Comparison of ENCODE assay signal across 8 cellular contexts in genomic region chr1:145997156-145998023, GRCh38. TPM values are rescaled to one million over a fixed set of nuclear protein-coding genes. Genes with fewer than 3 reads are reported as not detected.
DNase-seq lines count a peak whose midpoint lies in the region; ATAC-seq, FAIRE-seq and TF ChIP-seq lines count a peak whose summit lies in the region.

No MANE protein-coding gene starts in this region.

- H3K4me1 ChIP-seq in pancreas: peaks cover 16 to 38% (median 19%) of the 10 kb centered on the region in 3 donors

- peak overlapping the region; percentile 57 to 96 (median 89) for H3K27ac ChIP-seq in pancreas

- H3K4me3 ChIP-seq in fibroblast of the aortic adventitia (ENCODE audit: low read depth, low read length) (peak overlapping the region; percentile 73), pancreas (peak overlapping the region in 3 of 4 donors; percentile 57 to 93 (median 69))

- intact Hi-C loops in pancreas (cut with DNase I): no loop called here

- TF ChIP-seq CTCF in fibroblast of the aortic adventitia (IDR thresholded peaks at IDR 0.05; ENCODE audit: insufficient read depth, low read length): peak; percentile 19
- TF ChIP-seq CTCF in pancreas (IDR thresholded peaks at IDR 0.05): no peak

- peaks cover 31% of the 10 kb centered on the region for H3K36me3 Mint-ChIP-seq in activated T-cell treated with anti-CD3 and anti-CD28 coated beads, Interleukin-2, amount 50 U/mL, for 4 hours (ENCODE audit: insufficient read depth)

- H3K27me3 ChIP-seq in pancreas: no peaks in the 10 kb centered on the region

- 22 to 24% methylated on average over 13 of the region's 13 CpGs for WGBS in pancreas, 2 donors

- H3K4me1 Mint-ChIP-seq in activated T-cell treated with anti-CD3 and anti-CD28 coated beads, Interleukin-2, amount 50 U/mL, for 4 hours (ENCODE audit: low read depth): peaks cover 72% of the 10 kb centered on the region

- DNase-seq in Daoy (ENCODE audit: low read depth) (peak; percentile 19), NCI-H748 (lab: John Stamatoyannopoulos, UW; ENCODE audit: unreplicated experiment) (peak; percentile 52), fibroblast of the aortic adventitia (ENCODE audit: low read depth) (no peak), pancreas (peak in 3 of 6 donors; percentile 35 to 37 (median 35)), KG1 (lab: John Stamatoyannopoulos, UW) (no peak)
- peak; percentile 44 for DNase-seq in activated T-cell treated with anti-CD3 and anti-CD28 coated beads, Interleukin-2, amount 50 U/mL, for 4 hours

- H3K36me3 ChIP-seq in pancreas: peaks cover 0 to 39% (median 20%) of the 10 kb centered on the region in 3 donors

- H3K27me3 Mint-ChIP-seq in activated T-cell treated with anti-CD3 and anti-CD28 coated beads, Interleukin-2, amount 50 U/mL, for 4 hours (ENCODE audit: low read depth): no peaks in the 10 kb centered on the region

- FAIRE-seq in pancreas (lab: Jason Lieb, UNC): no peak

- ATAC-seq in GM21737 (IDR thresholded peaks at IDR 0.05; ENCODE audit: unreplicated experiment) (peak; percentile 33), pancreas (peak in 3 of 4 donors; percentile 0 to 10 (median 7)), HG02884 (IDR thresholded peaks at IDR 0.05; ENCODE audit: unreplicated experiment) (no peak)
- peak; percentile 62 to 65 for ATAC-seq in activated T-cell treated with anti-CD3 and anti-CD28 coated beads, Interleukin-2, amount 50 U/mL, for 4 hours

- H3K4me3 Mint-ChIP-seq in activated T-cell treated with anti-CD3 and anti-CD28 coated beads, Interleukin-2, amount 50 U/mL, for 4 hours: peak overlapping the region; percentile 85

- no peaks in the 10 kb centered on the region for H3K9me3 ChIP-seq in pancreas

- no peaks in the 10 kb centered on the region for H3K9me3 Mint-ChIP-seq in activated T-cell treated with anti-CD3 and anti-CD28 coated beads, Interleukin-2, amount 50 U/mL, for 4 hours

RNA-seq across cellular contexts. Expression of gene TXNIP, which starts 1.0 kb away (rescaled TPM):
- total RNA-seq in Daoy (2014; rRNA removed; shearing (Covaris generic)): 2.6 and 2.8 TPM in 2 replicates
- 10 to 100 TPM; 68.9 to 91.0 (median 83.7) TPM for total RNA-seq in activated T-cell treated with anti-CD3 and anti-CD28 coated beads, Interleukin-2, amount 50 U/mL, for 4 hours
- 73.0 and 257 TPM in 2 replicates for total RNA-seq in fibroblast of the aortic adventitia (ENCODE audit: low replicate concordance)
- total RNA-seq in pancreas: 100 to 1,000 TPM; 167 to 491 (median 295) TPM
- 100 to 1,000 TPM; 105 to 224 TPM for polyA plus RNA-seq in pancreas

RNA-seq across cellular contexts. Expression of gene HJV, which starts 24.1 kb away (rescaled TPM):
- not detected in 2 replicates for total RNA-seq in Daoy (2014; rRNA removed; shearing (Covaris generic))
- not detected for total RNA-seq in activated T-cell treated with anti-CD3 and anti-CD28 coated beads, Interleukin-2, amount 50 U/mL, for 4 hours
- total RNA-seq in fibroblast of the aortic adventitia (ENCODE audit: low replicate concordance) (not detected in 2 replicates), pancreas (not detected)
- under 1 TPM in 1 of 2 donors, not detected in 1; 0.07 TPM for polyA plus RNA-seq in pancreas

RNA-seq across cellular contexts. Expression of gene POLR3GL, which starts 32.9 kb away (rescaled TPM):
- total RNA-seq in Daoy (2014; rRNA removed; shearing (Covaris generic)): 9.0 and 12.6 TPM in 2 replicates
- 10 to 100 TPM; 11.7 to 14.5 (median 13.9) TPM for total RNA-seq in activated T-cell treated with anti-CD3 and anti-CD28 coated beads, Interleukin-2, amount 50 U/mL, for 4 hours
- total RNA-seq in fibroblast of the aortic adventitia (ENCODE audit: low replicate concordance) (15.7 and 28.4 TPM in 2 replicates), pancreas (10 to 100 TPM in 1 of 6 donors, 1 to 10 TPM in 5; 3.9 to 10.8 (median 5.7) TPM)
- polyA plus RNA-seq in pancreas: 10 to 100 TPM; 14.6 to 27.6 TPM

RNA-seq across cellular contexts. Expression of gene ANKRD34A, which starts 33.0 kb away (rescaled TPM):
- total RNA-seq in Daoy (2014; rRNA removed; shearing (Covaris generic)): 0.63 TPM in 1 of 2 replicates, not detected in the other
- 1 to 10 TPM; 6.2 to 8.7 (median 7.6) TPM for total RNA-seq in activated T-cell treated with anti-CD3 and anti-CD28 coated beads, Interleukin-2, amount 50 U/mL, for 4 hours
- 0.65 and 0.99 TPM in 2 replicates for total RNA-seq in fibroblast of the aortic adventitia (ENCODE audit: low replicate concordance)
- under 1 TPM; 0.04 to 0.28 (median 0.18) TPM for total RNA-seq in pancreas
- under 1 TPM; 0.34 to 0.38 TPM for polyA plus RNA-seq in pancreas

RNA-seq across cellular contexts. Expression of gene LIX1L, which starts 39.6 kb away (rescaled TPM):
- 16.0 and 21.0 TPM in 2 replicates for total RNA-seq in Daoy (2014; rRNA removed; shearing (Covaris generic))
- 10 to 100 TPM; 40.7 to 43.3 (median 41.9) TPM for total RNA-seq in activated T-cell treated with anti-CD3 and anti-CD28 coated beads, Interleukin-2, amount 50 U/mL, for 4 hours
- total RNA-seq in fibroblast of the aortic adventitia (ENCODE audit: low replicate concordance): 50.8 and 73.3 TPM in 2 replicates
- total RNA-seq in pancreas: 10 to 100 TPM in 1 of 6 donors, 1 to 10 TPM in 5; 3.3 to 10.3 (median 5.8) TPM
- 1 to 10 TPM; 2.9 to 6.8 TPM for polyA plus RNA-seq in pancreas

Comparison
In these comparisons a context has a peak if more than half of its experiments do, and no peak if none do; other contexts are left out.
1. DNase-seq: peak in Daoy (single experiment), NCI-H748 (single experiment) and activated T-cell treated with anti-CD3 and anti-CD28 coated beads, Interleukin-2, amount 50 U/mL, for 4 hours (single experiment); none in fibroblast of the aortic adventitia (single experiment) and KG1 (single experiment).
2. RNA of gene TXNIP, which starts 1.0 kb away (total RNA-seq): 167 to 491 TPM in pancreas, 68.9 to 91.0 TPM in activated T-cell treated with anti-CD3 and anti-CD28 coated beads, Interleukin-2, amount 50 U/mL, for 4 hours and 73.0 to 257 TPM in fibroblast of the aortic adventitia; 2.6 to 2.8 TPM in Daoy; every median in the first group is over 10 times any median in the second.